In the genomic region with DNA sequence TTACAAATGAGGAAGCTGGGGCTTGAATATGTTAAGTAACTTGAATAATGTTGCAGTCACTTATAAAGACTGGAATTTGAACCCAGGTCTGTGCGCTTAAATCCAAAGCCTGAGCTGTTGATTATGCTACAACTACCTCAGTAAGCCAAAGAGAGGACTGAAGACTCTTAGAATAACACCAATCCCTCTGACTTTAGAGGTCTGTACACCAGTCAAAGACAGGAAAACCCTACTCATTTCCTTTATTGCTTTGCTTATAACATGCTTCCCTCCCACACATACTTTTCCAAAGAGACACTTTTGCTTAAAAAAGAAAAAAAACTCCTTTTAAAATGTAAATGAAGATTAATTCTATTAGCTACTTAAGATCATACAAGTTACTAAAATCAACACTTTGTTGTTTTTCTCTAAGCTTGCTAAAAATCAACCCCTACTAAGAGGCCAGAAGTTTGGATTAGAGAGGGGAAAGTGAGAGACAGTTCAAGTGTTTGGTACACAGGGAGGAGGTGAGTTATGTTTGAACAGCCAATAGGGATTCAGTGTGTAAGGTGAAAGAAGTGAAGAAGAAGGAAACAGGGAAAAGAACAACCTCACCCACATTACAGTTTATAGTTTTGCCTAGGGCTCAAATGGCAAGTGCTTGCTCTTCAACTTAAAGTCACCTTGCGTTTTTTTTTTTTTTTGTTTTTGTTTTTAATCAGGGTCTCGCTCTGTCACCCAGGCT, we compare ENCODE assay signal across 2 cellular contexts.
A peak's percentile ranks its signal among the peaks of the same experiment; 100 is the strongest.
TF ChIP-seq lines count a peak whose summit lies in the region.

No MANE protein-coding gene starts in this region.

TF ChIP-seq in HepG2, 621 proteins besides CTCF, POLR2A, EP300 and RAD21:
- TF ChIP-seq EEA1 (CRISPR knock-in tag; IDR thresholded peaks at IDR 0.05; ENCODE audit: borderline replicate concordance) (no peak), RELA (CRISPR knock-in tag; IDR thresholded peaks at IDR 0.05) (no peak), ZNF3 (CRISPR knock-in tag; IDR thresholded peaks at IDR 0.05) (peak; percentile 41; the same call in 1 of the 2 replicates), NFYB (CRISPR knock-in tag; IDR thresholded peaks at IDR 0.05) (peak; percentile 35; the same call in 1 of the 2 replicates), STAT5B (CRISPR knock-in tag; IDR thresholded peaks at IDR 0.05) (no peak), HNF4A (CRISPR knock-in tag; IDR thresholded peaks at IDR 0.05) (peak; percentile 16; the same call in 1 of the 2 replicates), ERF (CRISPR knock-in tag; IDR thresholded peaks at IDR 0.05) (no peak), ELF4 (CRISPR knock-in tag; IDR thresholded peaks at IDR 0.05; ENCODE audit: borderline replicate concordance) (peak; percentile 38; the same call in 1 of the 2 replicates), SP1 (IDR thresholded peaks at IDR 0.05) (no peak), SP1 (CRISPR knock-in tag; IDR thresholded peaks at IDR 0.05) (no peak), KAT7 (CRISPR knock-in tag; IDR thresholded peaks at IDR 0.05; ENCODE audit: borderline replicate concordance) (no peak), DNMT1 (CRISPR knock-in tag; IDR thresholded peaks at IDR 0.05) (no peak), ZNF788 (CRISPR knock-in tag; IDR thresholded peaks at IDR 0.05; ENCODE audit: borderline replicate concordance) (no peak)
- TF ChIP-seq, protein P1, sequence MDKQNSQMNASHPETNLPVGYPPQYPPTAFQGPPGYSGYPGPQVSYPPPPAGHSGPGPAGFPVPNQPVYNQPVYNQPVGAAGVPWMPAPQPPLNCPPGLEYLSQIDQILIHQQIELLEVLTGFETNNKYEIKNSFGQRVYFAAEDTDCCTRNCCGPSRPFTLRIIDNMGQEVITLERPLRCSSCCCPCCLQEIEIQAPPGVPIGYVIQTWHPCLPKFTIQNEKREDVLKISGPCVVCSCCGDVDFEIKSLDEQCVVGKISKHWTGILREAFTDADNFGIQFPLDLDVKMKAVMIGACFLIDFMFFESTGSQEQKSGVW (CRISPR knock-in tag; IDR thresholded peaks at IDR 0.05; ENCODE audit: borderline replicate concordance), result no peak
- TF ChIP-seq, protein P2, sequence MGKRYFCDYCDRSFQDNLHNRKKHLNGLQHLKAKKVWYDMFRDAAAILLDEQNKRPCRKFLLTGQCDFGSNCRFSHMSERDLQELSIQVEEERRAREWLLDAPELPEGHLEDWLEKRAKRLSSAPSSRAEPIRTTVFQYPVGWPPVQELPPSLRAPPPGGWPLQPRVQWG (CRISPR knock-in tag; IDR thresholded peaks at IDR 0.05; ENCODE audit: borderline replicate concordance, low read depth), result no peak
- TF ChIP-seq, protein P3, sequence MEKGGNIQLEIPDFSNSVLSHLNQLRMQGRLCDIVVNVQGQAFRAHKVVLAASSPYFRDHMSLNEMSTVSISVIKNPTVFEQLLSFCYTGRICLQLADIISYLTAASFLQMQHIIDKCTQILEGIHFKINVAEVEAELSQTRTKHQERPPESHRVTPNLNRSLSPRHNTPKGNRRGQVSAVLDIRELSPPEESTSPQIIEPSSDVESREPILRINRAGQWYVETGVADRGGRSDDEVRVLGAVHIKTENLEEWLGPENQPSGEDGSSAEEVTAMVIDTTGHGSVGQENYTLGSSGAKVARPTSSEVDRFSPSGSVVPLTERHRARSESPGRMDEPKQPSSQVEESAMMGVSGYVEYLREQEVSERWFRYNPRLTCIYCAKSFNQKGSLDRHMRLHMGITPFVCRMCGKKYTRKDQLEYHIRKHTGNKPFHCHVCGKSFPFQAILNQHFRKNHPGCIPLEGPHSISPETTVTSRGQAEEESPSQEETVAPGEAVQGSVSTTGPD (CRISPR knock-in tag; IDR thresholded peaks at IDR 0.05), result no peak

TF ChIP-seq in endothelial cell of umbilical vein, 7 proteins besides CTCF, POLR2A, EP300 and RAD21:
- no peak for TF ChIP-seq MYC (IDR thresholded peaks at IDR 0.05; ENCODE audit: low read depth, low read length)
- peak; percentile 11 for TF ChIP-seq JUN (IDR thresholded peaks at IDR 0.05; ENCODE audit: borderline replicate concordance, insufficient read depth, insufficient read length, low read depth)
- peak; percentile 50 for TF ChIP-seq FOS (IDR thresholded peaks at IDR 0.05; ENCODE audit: borderline replicate concordance, insufficient read depth, low read length)
